2 cellular contexts compared by ENCODE assay signal in the genomic region with DNA sequence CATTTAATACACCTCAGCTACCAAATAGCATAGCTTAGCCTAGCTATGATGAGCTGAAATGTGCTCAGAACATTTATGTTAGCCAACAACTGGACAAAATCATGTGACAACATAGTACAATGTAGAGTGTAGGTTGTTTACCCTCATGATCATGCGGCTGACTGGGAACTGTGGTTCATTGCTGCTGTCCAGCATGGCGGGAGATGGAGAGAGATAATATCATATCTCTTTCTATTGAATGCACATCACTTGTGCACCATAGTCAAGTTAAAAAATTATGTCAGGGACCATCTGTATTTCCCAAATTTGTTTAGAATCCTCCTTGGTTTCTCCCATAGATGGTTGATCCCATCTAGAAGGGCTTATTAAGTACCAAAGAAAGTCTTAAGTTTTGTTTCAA.
A peak's percentile ranks its signal among the peaks of the same experiment; 100 is the strongest.
TF ChIP-seq lines count a peak whose summit lies in the region.

No MANE protein-coding gene starts in this region.

TF ChIP-seq in K562, 482 proteins besides CTCF, POLR2A, EP300 and RAD21 (continues in another document):
- TF ChIP-seq GABPA (tag; conservative IDR thresholded peaks at IDR 0.05; ENCODE audit: low read depth) (no peak), HDAC8 (tag; IDR thresholded peaks at IDR 0.05) (no peak), SIN3A (IDR thresholded peaks at IDR 0.05; ENCODE audit: borderline replicate concordance in 2 of 2, control insufficient read depth in 1 of 2, low read depth in 2 of 2, low read length in 2 of 2) (no peak), CC2D1A (IDR thresholded peaks at IDR 0.05) (no peak), FOXA3 (CRISPR knock-in tag; conservative IDR thresholded peaks at IDR 0.05 in 1 of 2, IDR thresholded peaks at IDR 0.05 in 1 of 2) (peak in 1 of 2 experiments; percentile 24; a peak in 1 of 4 replicates), E2F3 (CRISPR knock-in tag; IDR thresholded peaks at IDR 0.05) (peak; percentile 70; the same call in 1 of the 2 replicates), ZNF175 (CRISPR knock-in tag; IDR thresholded peaks at IDR 0.05; ENCODE audit: low read depth) (no peak), HSF4 (CRISPR knock-in tag; IDR thresholded peaks at IDR 0.05; ENCODE audit: borderline replicate concordance) (no peak), NONO (IDR thresholded peaks at IDR 0.05; ENCODE audit: low read depth in 2 of 2, low read length in 1 of 2) (no peak), NFE2 (IDR thresholded peaks at IDR 0.05; ENCODE audit: low read depth) (no peak), ZNF217 (CRISPR knock-in tag; IDR thresholded peaks at IDR 0.05) (no peak), RBM17 (IDR thresholded peaks at IDR 0.05; ENCODE audit: borderline replicate concordance, low read depth, low read length) (no peak), FOXP1 (CRISPR knock-in tag; IDR thresholded peaks at IDR 0.05) (no peak), ZNF384 (IDR thresholded peaks at IDR 0.05; ENCODE audit: low read depth, low read length) (no peak), ARID1B (IDR thresholded peaks at IDR 0.05) (no peak)
- TF ChIP-seq, protein P1, sequence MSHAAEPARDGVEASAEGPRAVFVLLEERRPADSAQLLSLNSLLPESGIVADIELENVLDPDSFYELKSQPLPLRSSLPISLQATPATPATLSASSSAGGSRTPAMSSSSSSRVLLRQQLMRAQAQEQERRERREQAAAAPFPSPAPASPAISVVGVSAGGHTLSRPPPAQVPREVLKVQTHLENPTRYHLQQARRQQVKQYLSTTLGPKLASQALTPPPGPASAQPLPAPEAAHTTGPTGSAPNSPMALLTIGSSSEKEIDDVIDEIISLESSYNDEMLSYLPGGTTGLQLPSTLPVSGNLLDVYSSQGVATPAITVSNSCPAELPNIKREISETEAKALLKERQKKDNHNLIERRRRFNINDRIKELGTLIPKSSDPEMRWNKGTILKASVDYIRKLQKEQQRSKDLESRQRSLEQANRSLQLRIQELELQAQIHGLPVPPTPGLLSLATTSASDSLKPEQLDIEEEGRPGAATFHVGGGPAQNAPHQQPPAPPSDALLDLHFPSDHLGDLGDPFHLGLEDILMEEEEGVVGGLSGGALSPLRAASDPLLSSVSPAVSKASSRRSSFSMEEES (CRISPR knock-in tag; IDR thresholded peaks at IDR 0.05), result peak; percentile 64; the same call in 1 of the 2 replicates
- TF ChIP-seq, protein P2, sequence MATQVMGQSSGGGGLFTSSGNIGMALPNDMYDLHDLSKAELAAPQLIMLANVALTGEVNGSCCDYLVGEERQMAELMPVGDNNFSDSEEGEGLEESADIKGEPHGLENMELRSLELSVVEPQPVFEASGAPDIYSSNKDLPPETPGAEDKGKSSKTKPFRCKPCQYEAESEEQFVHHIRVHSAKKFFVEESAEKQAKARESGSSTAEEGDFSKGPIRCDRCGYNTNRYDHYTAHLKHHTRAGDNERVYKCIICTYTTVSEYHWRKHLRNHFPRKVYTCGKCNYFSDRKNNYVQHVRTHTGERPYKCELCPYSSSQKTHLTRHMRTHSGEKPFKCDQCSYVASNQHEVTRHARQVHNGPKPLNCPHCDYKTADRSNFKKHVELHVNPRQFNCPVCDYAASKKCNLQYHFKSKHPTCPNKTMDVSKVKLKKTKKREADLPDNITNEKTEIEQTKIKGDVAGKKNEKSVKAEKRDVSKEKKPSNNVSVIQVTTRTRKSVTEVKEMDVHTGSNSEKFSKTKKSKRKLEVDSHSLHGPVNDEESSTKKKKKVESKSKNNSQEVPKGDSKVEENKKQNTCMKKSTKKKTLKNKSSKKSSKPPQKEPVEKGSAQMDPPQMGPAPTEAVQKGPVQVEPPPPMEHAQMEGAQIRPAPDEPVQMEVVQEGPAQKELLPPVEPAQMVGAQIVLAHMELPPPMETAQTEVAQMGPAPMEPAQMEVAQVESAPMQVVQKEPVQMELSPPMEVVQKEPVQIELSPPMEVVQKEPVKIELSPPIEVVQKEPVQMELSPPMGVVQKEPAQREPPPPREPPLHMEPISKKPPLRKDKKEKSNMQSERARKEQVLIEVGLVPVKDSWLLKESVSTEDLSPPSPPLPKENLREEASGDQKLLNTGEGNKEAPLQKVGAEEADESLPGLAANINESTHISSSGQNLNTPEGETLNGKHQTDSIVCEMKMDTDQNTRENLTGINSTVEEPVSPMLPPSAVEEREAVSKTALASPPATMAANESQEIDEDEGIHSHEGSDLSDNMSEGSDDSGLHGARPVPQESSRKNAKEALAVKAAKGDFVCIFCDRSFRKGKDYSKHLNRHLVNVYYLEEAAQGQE (CRISPR knock-in tag; IDR thresholded peaks at IDR 0.05; ENCODE audit: low read depth), result 0 out of 2 replicates have a peak, but pooled peaks have one; percentile 57
- TF ChIP-seq, protein P3, sequence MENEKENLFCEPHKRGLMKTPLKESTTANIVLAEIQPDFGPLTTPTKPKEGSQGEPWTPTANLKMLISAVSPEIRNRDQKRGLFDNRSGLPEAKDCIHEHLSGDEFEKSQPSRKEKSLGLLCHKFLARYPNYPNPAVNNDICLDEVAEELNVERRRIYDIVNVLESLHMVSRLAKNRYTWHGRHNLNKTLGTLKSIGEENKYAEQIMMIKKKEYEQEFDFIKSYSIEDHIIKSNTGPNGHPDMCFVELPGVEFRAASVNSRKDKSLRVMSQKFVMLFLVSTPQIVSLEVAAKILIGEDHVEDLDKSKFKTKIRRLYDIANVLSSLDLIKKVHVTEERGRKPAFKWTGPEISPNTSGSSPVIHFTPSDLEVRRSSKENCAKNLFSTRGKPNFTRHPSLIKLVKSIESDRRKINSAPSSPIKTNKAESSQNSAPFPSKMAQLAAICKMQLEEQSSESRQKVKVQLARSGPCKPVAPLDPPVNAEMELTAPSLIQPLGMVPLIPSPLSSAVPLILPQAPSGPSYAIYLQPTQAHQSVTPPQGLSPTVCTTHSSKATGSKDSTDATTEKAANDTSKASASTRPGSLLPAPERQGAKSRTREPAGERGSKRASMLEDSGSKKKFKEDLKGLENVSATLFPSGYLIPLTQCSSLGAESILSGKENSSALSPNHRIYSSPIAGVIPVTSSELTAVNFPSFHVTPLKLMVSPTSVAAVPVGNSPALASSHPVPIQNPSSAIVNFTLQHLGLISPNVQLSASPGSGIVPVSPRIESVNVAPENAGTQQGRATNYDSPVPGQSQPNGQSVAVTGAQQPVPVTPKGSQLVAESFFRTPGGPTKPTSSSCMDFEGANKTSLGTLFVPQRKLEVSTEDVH (IDR thresholded peaks at IDR 0.05; ENCODE audit: low read depth, partially characterized antibody), result peak; percentile 85
- TF ChIP-seq, protein P4, sequence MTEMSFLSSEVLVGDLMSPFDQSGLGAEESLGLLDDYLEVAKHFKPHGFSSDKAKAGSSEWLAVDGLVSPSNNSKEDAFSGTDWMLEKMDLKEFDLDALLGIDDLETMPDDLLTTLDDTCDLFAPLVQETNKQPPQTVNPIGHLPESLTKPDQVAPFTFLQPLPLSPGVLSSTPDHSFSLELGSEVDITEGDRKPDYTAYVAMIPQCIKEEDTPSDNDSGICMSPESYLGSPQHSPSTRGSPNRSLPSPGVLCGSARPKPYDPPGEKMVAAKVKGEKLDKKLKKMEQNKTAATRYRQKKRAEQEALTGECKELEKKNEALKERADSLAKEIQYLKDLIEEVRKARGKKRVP (CRISPR knock-in tag; IDR thresholded peaks at IDR 0.05), result no peak

TF ChIP-seq in HepG2, 621 proteins besides CTCF, POLR2A, EP300 and RAD21:
- no peak for TF ChIP-seq ZNF143 (CRISPR knock-in tag; IDR thresholded peaks at IDR 0.05)
- TF ChIP-seq ZNF570 (CRISPR knock-in tag; IDR thresholded peaks at IDR 0.05; ENCODE audit: borderline replicate concordance), result no peak
- no peak for TF ChIP-seq ZFP37 (CRISPR knock-in tag; IDR thresholded peaks at IDR 0.05; ENCODE audit: borderline replicate concordance)
- no peak for TF ChIP-seq ETV5 (CRISPR knock-in tag; IDR thresholded peaks at IDR 0.05; ENCODE audit: borderline replicate concordance)
- TF ChIP-seq RARA (CRISPR knock-in tag; IDR thresholded peaks at IDR 0.05), result no peak
- TF ChIP-seq ARNT2 (CRISPR knock-in tag; IDR thresholded peaks at IDR 0.05; ENCODE audit: low read depth), result no peak
- TF ChIP-seq, protein P5, sequence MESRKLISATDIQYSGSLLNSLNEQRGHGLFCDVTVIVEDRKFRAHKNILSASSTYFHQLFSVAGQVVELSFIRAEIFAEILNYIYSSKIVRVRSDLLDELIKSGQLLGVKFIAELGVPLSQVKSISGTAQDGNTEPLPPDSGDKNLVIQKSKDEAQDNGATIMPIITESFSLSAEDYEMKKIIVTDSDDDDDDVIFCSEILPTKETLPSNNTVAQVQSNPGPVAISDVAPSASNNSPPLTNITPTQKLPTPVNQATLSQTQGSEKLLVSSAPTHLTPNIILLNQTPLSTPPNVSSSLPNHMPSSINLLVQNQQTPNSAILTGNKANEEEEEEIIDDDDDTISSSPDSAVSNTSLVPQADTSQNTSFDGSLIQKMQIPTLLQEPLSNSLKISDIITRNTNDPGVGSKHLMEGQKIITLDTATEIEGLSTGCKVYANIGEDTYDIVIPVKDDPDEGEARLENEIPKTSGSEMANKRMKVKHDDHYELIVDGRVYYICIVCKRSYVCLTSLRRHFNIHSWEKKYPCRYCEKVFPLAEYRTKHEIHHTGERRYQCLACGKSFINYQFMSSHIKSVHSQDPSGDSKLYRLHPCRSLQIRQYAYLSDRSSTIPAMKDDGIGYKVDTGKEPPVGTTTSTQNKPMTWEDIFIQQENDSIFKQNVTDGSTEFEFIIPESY (CRISPR knock-in tag; IDR thresholded peaks at IDR 0.05), result 0 out of 2 replicates have a peak, but pooled peaks have one; percentile 21
- TF ChIP-seq ZNF644 (CRISPR knock-in tag; IDR thresholded peaks at IDR 0.05; ENCODE audit: low read depth), result 0 out of 2 replicates have a peak, but pooled peaks have one; percentile 26
TF ChIP-seq in HepG2: peak in this region for 2.
